ENCODE assay signal across 1 cellular context in the genomic region with DNA sequence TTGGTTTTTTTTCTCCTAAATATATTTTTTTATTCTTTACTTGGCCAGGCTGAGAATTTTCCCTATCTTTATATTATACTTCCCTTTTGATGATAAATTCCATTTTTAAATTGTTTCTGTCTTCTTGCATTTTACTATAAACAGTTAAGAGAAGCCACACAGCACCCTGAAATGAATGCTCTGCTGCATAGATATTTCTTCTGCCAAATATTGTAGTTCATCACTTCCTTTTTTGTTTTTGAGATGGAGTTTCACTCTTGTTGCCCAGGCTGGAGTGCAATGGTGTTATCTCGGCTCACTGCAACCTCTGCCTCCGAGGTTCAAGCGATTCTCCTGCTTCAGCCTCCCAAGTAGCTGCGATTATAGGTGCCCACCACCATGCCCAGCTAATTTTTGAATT.
TF ChIP-seq lines count a peak whose summit lies in the region.

No MANE protein-coding gene starts in this region.

TF ChIP-seq in GM23338, 12 proteins besides CTCF, POLR2A, EP300 and RAD21 (continued from another document):
- TF ChIP-seq, protein P1, sequence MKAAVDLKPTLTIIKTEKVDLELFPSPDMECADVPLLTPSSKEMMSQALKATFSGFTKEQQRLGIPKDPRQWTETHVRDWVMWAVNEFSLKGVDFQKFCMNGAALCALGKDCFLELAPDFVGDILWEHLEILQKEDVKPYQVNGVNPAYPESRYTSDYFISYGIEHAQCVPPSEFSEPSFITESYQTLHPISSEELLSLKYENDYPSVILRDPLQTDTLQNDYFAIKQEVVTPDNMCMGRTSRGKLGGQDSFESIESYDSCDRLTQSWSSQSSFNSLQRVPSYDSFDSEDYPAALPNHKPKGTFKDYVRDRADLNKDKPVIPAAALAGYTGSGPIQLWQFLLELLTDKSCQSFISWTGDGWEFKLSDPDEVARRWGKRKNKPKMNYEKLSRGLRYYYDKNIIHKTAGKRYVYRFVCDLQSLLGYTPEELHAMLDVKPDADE (IDR thresholded peaks at IDR 0.05): no peak
- TF ChIP-seq JUNB (IDR thresholded peaks at IDR 0.05; ENCODE audit: unreplicated experiment): no peak
- TF ChIP-seq, protein P2, sequence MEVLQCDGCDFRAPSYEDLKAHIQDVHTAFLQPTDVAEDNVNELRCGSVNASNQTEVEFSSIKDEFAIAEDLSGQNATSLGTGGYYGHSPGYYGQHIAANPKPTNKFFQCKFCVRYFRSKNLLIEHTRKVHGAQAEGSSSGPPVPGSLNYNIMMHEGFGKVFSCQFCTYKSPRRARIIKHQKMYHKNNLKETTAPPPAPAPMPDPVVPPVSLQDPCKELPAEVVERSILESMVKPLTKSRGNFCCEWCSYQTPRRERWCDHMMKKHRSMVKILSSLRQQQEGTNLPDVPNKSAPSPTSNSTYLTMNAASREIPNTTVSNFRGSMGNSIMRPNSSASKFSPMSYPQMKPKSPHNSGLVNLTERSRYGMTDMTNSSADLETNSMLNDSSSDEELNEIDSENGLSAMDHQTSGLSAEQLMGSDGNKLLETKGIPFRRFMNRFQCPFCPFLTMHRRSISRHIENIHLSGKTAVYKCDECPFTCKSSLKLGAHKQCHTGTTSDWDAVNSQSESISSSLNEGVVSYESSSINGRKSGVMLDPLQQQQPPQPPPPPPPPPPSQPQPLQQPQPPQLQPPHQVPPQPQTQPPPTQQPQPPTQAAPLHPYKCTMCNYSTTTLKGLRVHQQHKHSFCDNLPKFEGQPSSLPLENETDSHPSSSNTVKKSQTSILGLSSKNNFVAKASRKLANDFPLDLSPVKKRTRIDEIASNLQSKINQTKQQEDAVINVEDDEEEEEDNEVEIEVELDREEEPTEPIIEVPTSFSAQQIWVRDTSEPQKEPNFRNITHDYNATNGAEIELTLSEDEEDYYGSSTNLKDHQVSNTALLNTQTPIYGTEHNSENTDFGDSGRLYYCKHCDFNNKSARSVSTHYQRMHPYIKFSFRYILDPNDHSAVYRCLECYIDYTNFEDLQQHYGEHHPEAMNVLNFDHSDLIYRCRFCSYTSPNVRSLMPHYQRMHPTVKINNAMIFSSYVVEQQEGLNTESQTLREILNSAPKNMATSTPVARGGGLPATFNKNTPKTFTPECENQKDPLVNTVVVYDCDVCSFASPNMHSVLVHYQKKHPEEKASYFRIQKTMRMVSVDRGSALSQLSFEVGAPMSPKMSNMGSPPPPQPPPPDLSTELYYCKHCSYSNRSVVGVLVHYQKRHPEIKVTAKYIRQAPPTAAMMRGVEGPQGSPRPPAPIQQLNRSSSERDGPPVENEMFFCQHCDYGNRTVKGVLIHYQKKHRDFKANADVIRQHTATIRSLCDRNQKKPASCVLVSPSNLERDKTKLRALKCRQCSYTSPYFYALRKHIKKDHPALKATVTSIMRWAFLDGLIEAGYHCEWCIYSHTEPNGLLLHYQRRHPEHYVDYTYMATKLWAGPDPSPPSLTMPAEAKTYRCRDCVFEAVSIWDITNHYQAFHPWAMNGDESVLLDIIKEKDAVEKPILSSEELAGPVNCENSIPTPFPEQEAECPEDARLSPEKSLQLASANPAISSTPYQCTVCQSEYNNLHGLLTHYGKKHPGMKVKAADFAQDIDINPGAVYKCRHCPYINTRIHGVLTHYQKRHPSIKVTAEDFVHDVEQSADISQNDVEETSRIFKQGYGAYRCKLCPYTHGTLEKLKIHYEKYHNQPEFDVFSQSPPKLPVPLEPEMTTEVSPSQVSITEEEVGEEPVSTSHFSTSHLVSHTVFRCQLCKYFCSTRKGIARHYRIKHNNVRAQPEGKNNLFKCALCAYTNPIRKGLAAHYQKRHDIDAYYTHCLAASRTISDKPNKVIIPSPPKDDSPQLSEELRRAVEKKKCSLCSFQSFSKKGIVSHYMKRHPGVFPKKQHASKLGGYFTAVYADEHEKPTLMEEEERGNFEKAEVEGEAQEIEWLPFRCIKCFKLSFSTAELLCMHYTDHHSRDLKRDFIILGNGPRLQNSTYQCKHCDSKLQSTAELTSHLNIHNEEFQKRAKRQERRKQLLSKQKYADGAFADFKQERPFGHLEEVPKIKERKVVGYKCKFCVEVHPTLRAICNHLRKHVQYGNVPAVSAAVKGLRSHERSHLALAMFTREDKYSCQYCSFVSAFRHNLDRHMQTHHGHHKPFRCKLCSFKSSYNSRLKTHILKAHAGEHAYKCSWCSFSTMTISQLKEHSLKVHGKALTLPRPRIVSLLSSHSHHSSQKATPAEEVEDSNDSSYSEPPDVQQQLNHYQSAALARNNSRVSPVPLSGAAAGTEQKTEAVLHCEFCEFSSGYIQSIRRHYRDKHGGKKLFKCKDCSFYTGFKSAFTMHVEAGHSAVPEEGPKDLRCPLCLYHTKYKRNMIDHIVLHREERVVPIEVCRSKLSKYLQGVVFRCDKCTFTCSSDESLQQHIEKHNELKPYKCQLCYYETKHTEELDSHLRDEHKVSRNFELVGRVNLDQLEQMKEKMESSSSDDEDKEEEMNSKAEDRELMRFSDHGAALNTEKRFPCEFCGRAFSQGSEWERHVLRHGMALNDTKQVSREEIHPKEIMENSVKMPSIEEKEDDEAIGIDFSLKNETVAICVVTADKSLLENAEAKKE (CRISPR knock-in tag; IDR thresholded peaks at IDR 0.05): no peak
- TF ChIP-seq NANOG (IDR thresholded peaks at IDR 0.05; ENCODE audit: borderline replicate concordance): no peak
- no peak for TF ChIP-seq ZNF331 (CRISPR knock-in tag; IDR thresholded peaks at IDR 0.05; ENCODE audit: low read depth)
- TF ChIP-seq, protein P3, sequence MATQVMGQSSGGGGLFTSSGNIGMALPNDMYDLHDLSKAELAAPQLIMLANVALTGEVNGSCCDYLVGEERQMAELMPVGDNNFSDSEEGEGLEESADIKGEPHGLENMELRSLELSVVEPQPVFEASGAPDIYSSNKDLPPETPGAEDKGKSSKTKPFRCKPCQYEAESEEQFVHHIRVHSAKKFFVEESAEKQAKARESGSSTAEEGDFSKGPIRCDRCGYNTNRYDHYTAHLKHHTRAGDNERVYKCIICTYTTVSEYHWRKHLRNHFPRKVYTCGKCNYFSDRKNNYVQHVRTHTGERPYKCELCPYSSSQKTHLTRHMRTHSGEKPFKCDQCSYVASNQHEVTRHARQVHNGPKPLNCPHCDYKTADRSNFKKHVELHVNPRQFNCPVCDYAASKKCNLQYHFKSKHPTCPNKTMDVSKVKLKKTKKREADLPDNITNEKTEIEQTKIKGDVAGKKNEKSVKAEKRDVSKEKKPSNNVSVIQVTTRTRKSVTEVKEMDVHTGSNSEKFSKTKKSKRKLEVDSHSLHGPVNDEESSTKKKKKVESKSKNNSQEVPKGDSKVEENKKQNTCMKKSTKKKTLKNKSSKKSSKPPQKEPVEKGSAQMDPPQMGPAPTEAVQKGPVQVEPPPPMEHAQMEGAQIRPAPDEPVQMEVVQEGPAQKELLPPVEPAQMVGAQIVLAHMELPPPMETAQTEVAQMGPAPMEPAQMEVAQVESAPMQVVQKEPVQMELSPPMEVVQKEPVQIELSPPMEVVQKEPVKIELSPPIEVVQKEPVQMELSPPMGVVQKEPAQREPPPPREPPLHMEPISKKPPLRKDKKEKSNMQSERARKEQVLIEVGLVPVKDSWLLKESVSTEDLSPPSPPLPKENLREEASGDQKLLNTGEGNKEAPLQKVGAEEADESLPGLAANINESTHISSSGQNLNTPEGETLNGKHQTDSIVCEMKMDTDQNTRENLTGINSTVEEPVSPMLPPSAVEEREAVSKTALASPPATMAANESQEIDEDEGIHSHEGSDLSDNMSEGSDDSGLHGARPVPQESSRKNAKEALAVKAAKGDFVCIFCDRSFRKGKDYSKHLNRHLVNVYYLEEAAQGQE (IDR thresholded peaks at IDR 0.05; ENCODE audit: unreplicated experiment): no peak
- no peak for TF ChIP-seq CREB1 (CRISPR knock-in tag; IDR thresholded peaks at IDR 0.05; ENCODE audit: low read depth)
- TF ChIP-seq POLR2AphosphoS5 (IDR thresholded peaks at IDR 0.05; ENCODE audit: low read depth): no peak
- TF ChIP-seq STAT1 (IDR thresholded peaks at IDR 0.05; ENCODE audit: unreplicated experiment): no peak
- no peak for TF ChIP-seq EZH2 (IDR thresholded peaks at IDR 0.05; ENCODE audit: low read depth, unreplicated experiment)
- no peak for TF ChIP-seq EZH2phosphoT487 (IDR thresholded peaks at IDR 0.05; ENCODE audit: unreplicated experiment)
